1 cellular context compared by ENCODE assay signal in the genomic region with DNA sequence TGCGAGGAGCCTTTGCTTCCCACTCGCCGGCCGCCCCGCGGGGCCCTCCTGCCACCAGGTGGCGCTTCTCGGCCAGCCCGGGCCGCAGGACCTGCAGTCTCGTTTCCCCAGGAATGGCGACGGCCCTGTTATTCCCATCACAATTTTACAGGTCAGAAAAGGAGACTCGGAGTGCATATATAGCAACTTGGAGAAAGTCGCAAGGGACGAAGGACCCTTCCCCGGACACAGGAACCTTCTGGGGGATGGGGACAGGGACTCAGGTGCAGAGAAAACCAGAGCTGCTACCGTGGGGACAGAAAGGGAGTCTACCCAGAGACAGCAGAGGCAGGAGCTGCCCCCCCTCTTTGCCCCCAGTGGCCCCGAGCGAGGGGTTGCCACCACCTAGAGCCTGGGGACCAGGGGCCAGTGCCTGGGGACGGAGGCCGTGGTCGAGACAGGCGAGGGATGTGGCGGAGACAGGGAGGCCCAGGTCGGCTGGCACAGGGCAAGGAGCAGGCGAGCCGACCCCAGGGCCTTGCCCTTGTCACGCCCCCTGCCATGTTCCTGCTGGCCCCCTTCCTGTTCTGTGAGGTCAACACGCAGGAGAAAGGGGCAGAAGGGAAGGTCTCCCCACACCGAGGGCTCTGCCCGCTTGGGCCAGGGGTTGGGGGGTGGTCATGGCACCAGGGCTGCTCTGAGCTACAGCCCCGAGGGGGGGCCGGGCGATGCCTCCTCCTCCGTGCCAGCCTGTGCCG.
A peak's percentile ranks its signal among the peaks of the same experiment; 100 is the strongest.
TF ChIP-seq lines count a peak whose summit lies in the region.

No MANE protein-coding gene starts in this region.

TF ChIP-seq in GM12878, 131 proteins besides CTCF, POLR2A, EP300 and RAD21 (continued from another document):
- TF ChIP-seq, protein P1, sequence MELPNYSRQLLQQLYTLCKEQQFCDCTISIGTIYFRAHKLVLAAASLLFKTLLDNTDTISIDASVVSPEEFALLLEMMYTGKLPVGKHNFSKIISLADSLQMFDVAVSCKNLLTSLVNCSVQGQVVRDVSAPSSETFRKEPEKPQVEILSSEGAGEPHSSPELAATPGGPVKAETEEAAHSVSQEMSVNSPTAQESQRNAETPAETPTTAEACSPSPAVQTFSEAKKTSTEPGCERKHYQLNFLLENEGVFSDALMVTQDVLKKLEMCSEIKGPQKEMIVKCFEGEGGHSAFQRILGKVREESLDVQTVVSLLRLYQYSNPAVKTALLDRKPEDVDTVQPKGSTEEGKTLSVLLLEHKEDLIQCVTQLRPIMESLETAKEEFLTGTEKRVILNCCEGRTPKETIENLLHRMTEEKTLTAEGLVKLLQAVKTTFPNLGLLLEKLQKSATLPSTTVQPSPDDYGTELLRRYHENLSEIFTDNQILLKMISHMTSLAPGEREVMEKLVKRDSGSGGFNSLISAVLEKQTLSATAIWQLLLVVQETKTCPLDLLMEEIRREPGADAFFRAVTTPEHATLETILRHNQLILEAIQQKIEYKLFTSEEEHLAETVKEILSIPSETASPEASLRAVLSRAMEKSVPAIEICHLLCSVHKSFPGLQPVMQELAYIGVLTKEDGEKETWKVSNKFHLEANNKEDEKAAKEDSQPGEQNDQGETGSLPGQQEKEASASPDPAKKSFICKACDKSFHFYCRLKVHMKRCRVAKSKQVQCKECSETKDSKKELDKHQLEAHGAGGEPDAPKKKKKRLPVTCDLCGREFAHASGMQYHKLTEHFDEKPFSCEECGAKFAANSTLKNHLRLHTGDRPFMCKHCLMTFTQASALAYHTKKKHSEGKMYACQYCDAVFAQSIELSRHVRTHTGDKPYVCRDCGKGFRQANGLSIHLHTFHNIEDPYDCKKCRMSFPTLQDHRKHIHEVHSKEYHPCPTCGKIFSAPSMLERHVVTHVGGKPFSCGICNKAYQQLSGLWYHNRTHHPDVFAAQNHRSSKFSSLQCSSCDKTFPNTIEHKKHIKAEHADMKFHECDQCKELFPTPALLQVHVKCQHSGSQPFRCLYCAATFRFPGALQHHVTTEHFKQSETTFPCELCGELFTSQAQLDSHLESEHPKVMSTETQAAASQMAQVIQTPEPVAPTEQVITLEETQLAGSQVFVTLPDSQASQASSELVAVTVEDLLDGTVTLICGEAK (IDR thresholded peaks at IDR 0.05; ENCODE audit: borderline replicate concordance): no peak
- TF ChIP-seq YY1 (IDR thresholded peaks at IDR 0.05; ENCODE audit: low read depth, low read length): peak; percentile 77
- TF ChIP-seq, protein P2, sequence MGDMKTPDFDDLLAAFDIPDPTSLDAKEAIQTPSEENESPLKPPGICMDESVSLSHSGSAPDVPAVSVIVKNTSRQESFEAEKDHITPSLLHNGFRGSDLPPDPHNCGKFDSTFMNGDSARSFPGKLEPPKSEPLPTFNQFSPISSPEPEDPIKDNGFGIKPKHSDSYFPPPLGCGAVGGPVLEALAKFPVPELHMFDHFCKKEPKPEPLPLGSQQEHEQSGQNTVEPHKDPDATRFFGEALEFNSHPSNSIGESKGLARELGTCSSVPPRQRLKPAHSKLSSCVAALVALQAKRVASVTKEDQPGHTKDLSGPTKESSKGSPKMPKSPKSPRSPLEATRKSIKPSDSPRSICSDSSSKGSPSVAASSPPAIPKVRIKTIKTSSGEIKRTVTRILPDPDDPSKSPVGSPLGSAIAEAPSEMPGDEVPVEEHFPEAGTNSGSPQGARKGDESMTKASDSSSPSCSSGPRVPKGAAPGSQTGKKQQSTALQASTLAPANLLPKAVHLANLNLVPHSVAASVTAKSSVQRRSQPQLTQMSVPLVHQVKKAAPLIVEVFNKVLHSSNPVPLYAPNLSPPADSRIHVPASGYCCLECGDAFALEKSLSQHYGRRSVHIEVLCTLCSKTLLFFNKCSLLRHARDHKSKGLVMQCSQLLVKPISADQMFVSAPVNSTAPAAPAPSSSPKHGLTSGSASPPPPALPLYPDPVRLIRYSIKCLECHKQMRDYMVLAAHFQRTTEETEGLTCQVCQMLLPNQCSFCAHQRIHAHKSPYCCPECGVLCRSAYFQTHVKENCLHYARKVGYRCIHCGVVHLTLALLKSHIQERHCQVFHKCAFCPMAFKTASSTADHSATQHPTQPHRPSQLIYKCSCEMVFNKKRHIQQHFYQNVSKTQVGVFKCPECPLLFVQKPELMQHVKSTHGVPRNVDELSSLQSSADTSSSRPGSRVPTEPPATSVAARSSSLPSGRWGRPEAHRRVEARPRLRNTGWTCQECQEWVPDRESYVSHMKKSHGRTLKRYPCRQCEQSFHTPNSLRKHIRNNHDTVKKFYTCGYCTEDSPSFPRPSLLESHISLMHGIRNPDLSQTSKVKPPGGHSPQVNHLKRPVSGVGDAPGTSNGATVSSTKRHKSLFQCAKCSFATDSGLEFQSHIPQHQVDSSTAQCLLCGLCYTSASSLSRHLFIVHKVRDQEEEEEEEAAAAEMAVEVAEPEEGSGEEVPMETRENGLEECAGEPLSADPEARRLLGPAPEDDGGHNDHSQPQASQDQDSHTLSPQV (IDR thresholded peaks at IDR 0.05): no peak
- no peak for TF ChIP-seq FOXK2 (IDR thresholded peaks at IDR 0.05)
TF ChIP-seq in GM12878: peak in this region for 2.
